ENCODE assay signal across 11 cellular contexts in the genomic region with DNA sequence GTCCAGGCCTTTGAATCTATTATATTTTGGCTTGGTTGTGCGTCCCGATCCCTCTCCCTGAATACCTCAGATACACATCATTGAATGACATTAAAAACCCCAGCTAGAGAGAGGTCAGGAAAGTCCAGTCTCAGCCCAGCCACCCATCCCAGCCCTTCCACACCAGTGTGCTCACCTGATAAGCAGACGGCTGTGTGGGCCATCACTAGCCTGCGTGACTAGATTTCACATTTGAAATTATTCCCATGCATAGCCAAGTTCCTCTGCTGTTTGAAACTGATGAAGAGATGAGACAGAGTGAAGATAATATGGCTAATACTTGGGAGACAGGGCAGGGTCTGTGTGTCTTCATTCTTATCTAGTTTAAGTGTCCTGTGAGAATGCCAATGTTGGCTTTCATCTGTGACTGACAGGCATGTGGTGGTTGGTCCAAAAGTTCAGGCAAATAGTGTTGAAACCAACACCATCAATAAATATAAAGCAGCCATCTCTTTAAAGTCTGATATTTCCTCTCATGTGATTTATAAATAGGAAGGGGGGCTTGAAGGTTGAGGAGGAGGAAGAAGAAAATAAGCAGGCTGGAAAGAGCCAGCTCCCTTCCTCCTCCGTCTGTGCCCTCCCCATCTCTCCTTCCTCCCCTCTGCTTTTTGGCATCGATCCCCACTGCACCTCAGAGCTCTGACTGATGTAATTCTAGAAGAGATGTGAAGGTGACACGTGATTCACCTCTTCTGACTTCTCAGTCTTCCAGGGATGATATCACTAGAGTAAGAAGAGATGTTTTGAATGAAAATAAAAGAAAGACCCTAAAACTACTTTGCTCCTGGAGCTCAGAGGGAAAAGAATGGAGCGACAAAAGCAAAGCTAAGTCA. TPM values are rescaled to one million over a fixed set of nuclear protein-coding genes. Genes with fewer than 3 reads are reported as not detected.
DNase-seq lines count a peak whose midpoint lies in the region; ATAC-seq, FAIRE-seq and TF ChIP-seq lines count a peak whose summit lies in the region.
"Had no signal": no experiment of that assay in that cellular context is flagged by ENCODE, and none has a peak within 500 bp of the region (broad histone marks: within the 10 kb centered on the region; RNA-seq: fewer than 3 reads in every experiment).

No MANE protein-coding gene starts in this region.

- no peak overlapping the region for H3K27ac Mint-ChIP-seq in activated T-helper 1 cell treated with anti-CD3 and anti-CD28 coated beads, Interleukin-12 subunit alpha, Interleukin-12 subunit beta, Interleukin-2, Interleukin-4 antibody, amounts not matched to agents 30 ng/mL and 10 ng/mL and 1 ng/mL, durations not matched to agents 14 hours and 24 hours and 36 hours

- H3K4me1 ChIP-seq in HepG2 (ENCODE audit: insufficient read depth, low read length) (peaks cover 49% of the 10 kb centered on the region), right lobe of liver (peaks cover 0 to 23% (median 3%) of the 10 kb centered on the region in 4 donors), OCI-LY1 (ENCODE audit: insufficient read depth, low read length, severe bottlenecking) (peaks cover 70% of the 10 kb centered on the region), hepatocyte (ENCODE audit: insufficient read depth) (peaks cover 42% of the 10 kb centered on the region), uterus (no peaks in the 10 kb centered on the region), foreskin keratinocyte (no peaks in the 10 kb centered on the region)

- peak in 1 of 2 experiments; percentile 8; a peak in 1 of 4 replicates for TF ChIP-seq EP300 in HepG2 (IDR thresholded peaks at IDR 0.05; ENCODE audit: low read depth in 2 of 2, low read length in 2 of 2)
- TF ChIP-seq EP300 in HepG2 (CRISPR knock-in tag; IDR thresholded peaks at IDR 0.05; ENCODE audit: borderline replicate concordance): no peak

- intact Hi-C loops in HepG2 (cut with micrococcal nuclease; ENCODE audit: unreplicated experiment) (no loop called here), right lobe of liver (cut with DNase I) (loop anchor here in 1 of 2 donors (10.0 kb wide), 1 partner anchor 424 kb away; no protein-coding TSS in a partner anchor), uterus (cut with DNase I; ENCODE audit: low total_unique reads) (no loop called here)
- intact Hi-C loops in activated T-helper 1 cell treated with anti-CD3 and anti-CD28 coated beads, Interleukin-12 subunit alpha, Interleukin-12 subunit beta, Interleukin-2, Interleukin-4 antibody, amounts not matched to agents 30 ng/mL and 10 ng/mL and 1 ng/mL, durations not matched to agents 14 hours and 24 hours and 36 hours (cut with micrococcal nuclease): no loop called here

- peaks cover 2 to 5% of the 10 kb centered on the region in 2 experiments; a peak in 3 of 5 replicates for H3K27me3 ChIP-seq in HepG2 (ENCODE audit: control insufficient read depth in 1 of 2, insufficient read depth in 2 of 2, low read length in 2 of 2)
- H3K27me3 ChIP-seq in right lobe of liver: peaks cover 0 to 11% of the 10 kb centered on the region in 2 donors
- H3K27me3 ChIP-seq in OCI-LY1 (ENCODE audit: insufficient read depth, low read length): no peaks in the 10 kb centered on the region
- H3K27me3 ChIP-seq in hepatocyte: no peaks in the 10 kb centered on the region
- H3K27me3 ChIP-seq in uterus: no peaks in the 10 kb centered on the region
- H3K27me3 ChIP-seq in foreskin keratinocyte: peaks cover 35% of the 10 kb centered on the region
- H3K27me3 ChIP-seq: ovary had no signal

- TF ChIP-seq CTCF in HepG2 (CRISPR knock-in tag; IDR thresholded peaks at IDR 0.05) (no peak), right lobe of liver (IDR thresholded peaks at IDR 0.05) (no peak), OCI-LY1 (IDR thresholded peaks at IDR 0.05; ENCODE audit: low read length) (no peak), hepatocyte (IDR thresholded peaks at IDR 0.05; ENCODE audit: poor library complexity) (no peak), uterus (IDR thresholded peaks at IDR 0.05) (no peak), foreskin keratinocyte (conservative IDR thresholded peaks at IDR 0.05) (no peak)

- H3K36me3 Mint-ChIP-seq in activated T-helper 1 cell treated with anti-CD3 and anti-CD28 coated beads, Interleukin-12 subunit alpha, Interleukin-12 subunit beta, Interleukin-2, Interleukin-4 antibody, amounts not matched to agents 30 ng/mL and 10 ng/mL and 1 ng/mL, durations not matched to agents 14 hours and 24 hours and 36 hours (ENCODE audit: low read depth): peaks cover 8% of the 10 kb centered on the region

- H3K9me2 ChIP-seq in OCI-LY1 (ENCODE audit: low read depth, low read length) (no peaks in the 10 kb centered on the region), hepatocyte (replicated peaks; ENCODE audit: insufficient read depth) (no peaks in the 10 kb centered on the region)

- H3K36me3 ChIP-seq in HepG2 (replicated peaks in 1 of 2; ENCODE audit: control insufficient read depth in 1 of 2, insufficient read depth in 2 of 2, low read length in 2 of 2) (no peaks in the 10 kb centered on the region), right lobe of liver (no peaks in the 10 kb centered on the region), OCI-LY1 (ENCODE audit: insufficient read depth, low read length) (no peaks in the 10 kb centered on the region), hepatocyte (replicated peaks; ENCODE audit: insufficient read depth, low read depth) (no peaks in the 10 kb centered on the region), uterus (no peaks in the 10 kb centered on the region)
- H3K36me3 ChIP-seq: ovary had no signal

- no TSS peak for BruUV-seq in HepG2 (replicated peaks; lab: Mats Ljungman, UMichigan)

- CTCF ChIA-PET in HepG2 (lab: Yijun Ruan, JAX; ENCODE audit: low intra/inter-chr PET ratio, low total read pairs): no interaction called here

- H3K4me3 ChIP-seq in HepG2 (replicated peaks in 1 of 3; ENCODE audit: insufficient read depth in 1 of 3, low read depth in 2 of 3, low read length in 3 of 3): no peak overlapping the region
- no peak overlapping the region for H3K4me3 ChIP-seq in right lobe of liver
- peak overlapping the region; percentile 34 for H3K4me3 ChIP-seq in OCI-LY1 (ENCODE audit: low read depth, low read length, poor library complexity, severe bottlenecking)
- no peak overlapping the region for H3K4me3 ChIP-seq in hepatocyte
- no peak overlapping the region for H3K4me3 ChIP-seq in uterus
- H3K4me3 ChIP-seq: ovary had no signal

- no peaks in the 10 kb centered on the region for H3K9me3 ChIP-seq in HepG2 (ENCODE audit: low read length)
- H3K9me3 ChIP-seq in right lobe of liver: no peaks in the 10 kb centered on the region
- no peaks in the 10 kb centered on the region for H3K9me3 ChIP-seq in OCI-LY1 (ENCODE audit: low read length)
- H3K9me3 ChIP-seq in hepatocyte (ENCODE audit: low read depth): no peaks in the 10 kb centered on the region
- no peaks in the 10 kb centered on the region for H3K9me3 ChIP-seq in uterus
- H3K9me3 ChIP-seq: ovary had no signal

- H3K9ac ChIP-seq in HepG2 (ENCODE audit: insufficient read depth, low read depth, low read length): no peak overlapping the region
- H3K9ac ChIP-seq in OCI-LY1 (ENCODE audit: low read length): no peak overlapping the region; the same call in 1 of the 2 replicates

- peak; percentile 27 for ATAC-seq in HepG2
- ATAC-seq in right lobe of liver: no peak
- no peak for ATAC-seq in foreskin keratinocyte
- no peak for ATAC-seq in GM21737 (IDR thresholded peaks at IDR 0.05; ENCODE audit: unreplicated experiment)

- H3K4me2 ChIP-seq in HepG2 (ENCODE audit: low read depth, low read length): 0 out of 2 replicates have a peak overlapping the region, but pooled peaks have one; percentile 6
- peak overlapping the region; percentile 58 for H3K4me2 ChIP-seq in OCI-LY1 (ENCODE audit: low read length)
- no peak overlapping the region for H3K4me2 ChIP-seq in hepatocyte

- H3F3A ChIP-seq in OCI-LY1 (ENCODE audit: insufficient read depth, low read length): peaks cover 10% of the 10 kb centered on the region

- POLR2A ChIA-PET in HepG2 (lab: Yijun Ruan, JAX): interaction anchor here (1.4 kb wide), 1 partner anchor 853 kb away, joined by 3 read pairs; a partner anchor contains a TSS

- TF ChIP-seq POLR2A in HepG2 (IDR thresholded peaks at IDR 0.05; ENCODE audit: insufficient read depth in 1 of 2, low read depth in 2 of 2, low read length in 2 of 2) (no peak), right lobe of liver (IDR thresholded peaks at IDR 0.05) (no peak), uterus (IDR thresholded peaks at IDR 0.05) (no peak)

- H3K4me3 Mint-ChIP-seq in activated T-helper 1 cell treated with anti-CD3 and anti-CD28 coated beads, Interleukin-12 subunit alpha, Interleukin-12 subunit beta, Interleukin-2, Interleukin-4 antibody, amounts not matched to agents 30 ng/mL and 10 ng/mL and 1 ng/mL, durations not matched to agents 14 hours and 24 hours and 36 hours: no peak overlapping the region

- H4K20me1 ChIP-seq in HepG2 (ENCODE audit: insufficient read depth, low read length) (no peaks in the 10 kb centered on the region), OCI-LY1 (ENCODE audit: insufficient read depth, low read length) (no peaks in the 10 kb centered on the region), hepatocyte (ENCODE audit: insufficient read depth, poor library complexity, severe bottlenecking) (peaks cover 13% of the 10 kb centered on the region)

- H3K27ac ChIP-seq in HepG2 (ENCODE audit: extremely low read length, insufficient read depth, low read length) (no peak overlapping the region), right lobe of liver (no peak overlapping the region), OCI-LY1 (ENCODE audit: low read depth, low read length, poor library complexity, severe bottlenecking) (peak overlapping the region; percentile 83), hepatocyte (peak overlapping the region; percentile 83), uterus (peak overlapping the region; percentile 33 to 60), foreskin keratinocyte (no peak overlapping the region)
- H3K27ac ChIP-seq: ovary had no signal

- in situ Hi-C loops in HepG2 (cut with HindIII; ENCODE audit: extremely low pct_ligation_motif_present, low pct_unique_long_range_greater_than_20kb): no loop called here

- H2AFZ ChIP-seq in HepG2 (ENCODE audit: low read length): no peak overlapping the region
- no peak overlapping the region for H2AFZ ChIP-seq in OCI-LY1 (ENCODE audit: low read length)
- H2AFZ ChIP-seq in hepatocyte: no peak overlapping the region

- H3K79me2 ChIP-seq in HepG2 (ENCODE audit: insufficient read depth, low read length) (no peaks in the 10 kb centered on the region), OCI-LY1 (ENCODE audit: insufficient read depth, low read length) (no peaks in the 10 kb centered on the region), hepatocyte (peaks cover 11% of the 10 kb centered on the region)

- H3K27me3 Mint-ChIP-seq in activated T-helper 1 cell treated with anti-CD3 and anti-CD28 coated beads, Interleukin-12 subunit alpha, Interleukin-12 subunit beta, Interleukin-2, Interleukin-4 antibody, amounts not matched to agents 30 ng/mL and 10 ng/mL and 1 ng/mL, durations not matched to agents 14 hours and 24 hours and 36 hours (ENCODE audit: insufficient read depth): peaks cover 30% of the 10 kb centered on the region

- no peak for TF ChIP-seq RAD21 in HepG2 (CRISPR knock-in tag; IDR thresholded peaks at IDR 0.05)

- 19% methylated on average over 8 of the region's 8 CpGs for WGBS in HepG2 (ENCODE audit: low lambda C conversion rate)
- WGBS in right lobe of liver (ENCODE audit: insufficient coverage, low coverage, low lambda C conversion rate, missing lambda C conversion rate): 52% methylated on average over 6 of the region's 8 CpGs
- 65% methylated on average over 8 of the region's 8 CpGs for WGBS in hepatocyte (ENCODE audit: low lambda C conversion rate, missing lambda C conversion rate)

- no peak for FAIRE-seq in HepG2 (lab: Jason Lieb, UNC)

- no peaks in the 10 kb centered on the region for H3K9me3 Mint-ChIP-seq in activated T-helper 1 cell treated with anti-CD3 and anti-CD28 coated beads, Interleukin-12 subunit alpha, Interleukin-12 subunit beta, Interleukin-2, Interleukin-4 antibody, amounts not matched to agents 30 ng/mL and 10 ng/mL and 1 ng/mL, durations not matched to agents 14 hours and 24 hours and 36 hours

- peak; percentile 51 for DNase-seq in HepG2 (ENCODE audit: low spot score)
- DNase-seq in right lobe of liver: no peak
- no peak for DNase-seq in hepatocyte (ENCODE audit: low spot score)
- DNase-seq in uterus: peak; percentile 66 to 78
- no peak for DNase-seq in activated T-helper 1 cell treated with anti-CD3 and anti-CD28 coated beads, Interleukin-12 subunit alpha, Interleukin-12 subunit beta, Interleukin-2, Interleukin-4 antibody, amounts not matched to agents 30 ng/mL and 10 ng/mL and 1 ng/mL, durations not matched to agents 14 hours and 24 hours and 36 hours (ENCODE audit: low spot score)
- DNase-seq in foreskin keratinocyte: no peak
- DNase-seq: activated CD8-positive, alpha-beta memory T cell treated with anti-CD3 and anti-CD28 coated beads, Interleukin-2, amount 50 U/mL, for 4 hours; NCI-H1930; ovary had no signal

- H3K4me1 Mint-ChIP-seq in activated T-helper 1 cell treated with anti-CD3 and anti-CD28 coated beads, Interleukin-12 subunit alpha, Interleukin-12 subunit beta, Interleukin-2, Interleukin-4 antibody, amounts not matched to agents 30 ng/mL and 10 ng/mL and 1 ng/mL, durations not matched to agents 14 hours and 24 hours and 36 hours (ENCODE audit: low read depth): peaks cover 34% of the 10 kb centered on the region

RNA-seq across cellular contexts. Expression of a gene that starts 5.1 kb away (rescaled TPM):
- total RNA-seq in HepG2 (2016; rRNA removed; fragmentation: Illumina TruSeq; extraction: Trizol): 0.42 and 0.91 TPM in 2 replicates
- total RNA-seq in HepG2 (2016; cell fraction: cytosol; rRNA removed; fragmentation: Illumina TruSeq; extraction: Trizol; ENCODE audit: low read depth): 0.18 and 0.20 TPM in 2 replicates
- total RNA-seq in HepG2 (2016; cell fraction: insoluble cytoplasmic fraction; rRNA removed; fragmentation: Illumina TruSeq; extraction: Trizol): 0.55 and 0.93 TPM in 2 replicates
- 0.69 and 0.74 TPM in 2 replicates for total RNA-seq in HepG2 (2016; cell fraction: membrane; rRNA removed; fragmentation: Illumina TruSeq; extraction: Trizol)
- total RNA-seq in HepG2 (2016; cell fraction: nucleus; rRNA removed; fragmentation: Illumina TruSeq; extraction: Trizol): 0.31 and 0.81 TPM in 2 replicates
- polyA plus RNA-seq in HepG2 (2011; rRNA removed): 1.5 and 1.8 TPM in 2 replicates
- 1.5 and 3.9 TPM in 2 replicates for polyA plus RNA-seq in HepG2 (2011; cell fraction: cytosol; rRNA removed)
- 3.8 and 4.4 TPM in 2 replicates for polyA plus RNA-seq in HepG2 (2011; cell fraction: nucleus; rRNA removed)
- 0.38 and 0.64 TPM in 2 replicates for polyA plus RNA-seq in HepG2 (2012)
- 0.08 and 0.19 TPM in 2 replicates for polyA plus RNA-seq in HepG2 (2016; cell fraction: cytosol; fragmentation: Illumina TruSeq; extraction: Trizol; ENCODE audit: low read depth)
- polyA plus RNA-seq in HepG2 (2016; cell fraction: insoluble cytoplasmic fraction; fragmentation: Illumina TruSeq; extraction: Trizol; ENCODE audit: low read depth): 0.67 and 0.83 TPM in 2 replicates
- 0.63 and 0.93 TPM in 2 replicates for polyA plus RNA-seq in HepG2 (2016; cell fraction: membrane; fragmentation: Illumina TruSeq; extraction: Trizol; ENCODE audit: low read depth)
- 1.1 and 1.2 TPM in 2 replicates for polyA plus RNA-seq in HepG2 (2016; cell fraction: nucleus; fragmentation: Illumina TruSeq; extraction: Trizol; ENCODE audit: insufficient read depth, low read depth)
- polyA minus RNA-seq in HepG2 (2011; rRNA and poly(A)+ RNA removed; ENCODE audit: low replicate concordance): 1.5 and 4.9 TPM in 2 replicates
- polyA minus RNA-seq in HepG2 (2011; cell fraction: cytosol; rRNA and poly(A)+ RNA removed): 1.5 and 1.8 TPM in 2 replicates
- 0.99 and 1.4 TPM in 2 replicates for polyA minus RNA-seq in HepG2 (2011; cell fraction: nucleus; rRNA and poly(A)+ RNA removed)
- 1 to 10 TPM; 1.0 to 8.4 (median 5.3) TPM for total RNA-seq in right lobe of liver
- total RNA-seq in hepatocyte: 18.9 and 20.3 TPM in 2 replicates
- 24.9 and 29.7 TPM in 2 replicates for polyA plus RNA-seq in hepatocyte
- 10 to 100 TPM; 12.9 to 25.2 (median 19.3) TPM for total RNA-seq in uterus
- total RNA-seq in activated T-helper 1 cell treated with anti-CD3 and anti-CD28 coated beads, Interleukin-12 subunit alpha, Interleukin-12 subunit beta, Interleukin-2, Interleukin-4 antibody, amounts not matched to agents 30 ng/mL and 10 ng/mL and 1 ng/mL, durations not matched to agents 14 hours and 24 hours and 36 hours: 13.0 and 13.1 TPM in 2 replicates
- total RNA-seq in foreskin keratinocyte: 0.58 and 0.63 TPM in 2 replicates
- polyA plus RNA-seq in foreskin keratinocyte: 0.54 and 0.69 TPM in 2 replicates

RNA-seq across cellular contexts. Expression of a gene that starts 18.7 kb away (rescaled TPM):
- total RNA-seq in HepG2 (2016; rRNA removed; fragmentation: Illumina TruSeq; extraction: Trizol): 19.3 and 32.1 TPM in 2 replicates
- total RNA-seq in HepG2 (2016; cell fraction: cytosol; rRNA removed; fragmentation: Illumina TruSeq; extraction: Trizol; ENCODE audit: low read depth): 3.2 and 3.8 TPM in 2 replicates
- total RNA-seq in HepG2 (2016; cell fraction: insoluble cytoplasmic fraction; rRNA removed; fragmentation: Illumina TruSeq; extraction: Trizol): 22.5 and 34.8 TPM in 2 replicates
- total RNA-seq in HepG2 (2016; cell fraction: membrane; rRNA removed; fragmentation: Illumina TruSeq; extraction: Trizol): 6.8 and 8.5 TPM in 2 replicates
- total RNA-seq in HepG2 (2016; cell fraction: nucleus; rRNA removed; fragmentation: Illumina TruSeq; extraction: Trizol): 46.5 and 54.1 TPM in 2 replicates
- polyA plus RNA-seq in HepG2 (2011; rRNA removed): 19.6 and 21.4 TPM in 2 replicates
- polyA plus RNA-seq in HepG2 (2011; cell fraction: cytosol; rRNA removed): 7.4 and 8.9 TPM in 2 replicates
- 30.7 and 32.0 TPM in 2 replicates for polyA plus RNA-seq in HepG2 (2011; cell fraction: nucleus; rRNA removed)
- polyA plus RNA-seq in HepG2 (2012): 10.8 and 12.4 TPM in 2 replicates
- 1.7 and 1.8 TPM in 2 replicates for polyA plus RNA-seq in HepG2 (2016; cell fraction: cytosol; fragmentation: Illumina TruSeq; extraction: Trizol; ENCODE audit: low read depth)
- 14.0 and 14.1 TPM in 2 replicates for polyA plus RNA-seq in HepG2 (2016; cell fraction: insoluble cytoplasmic fraction; fragmentation: Illumina TruSeq; extraction: Trizol; ENCODE audit: low read depth)
- 2.6 and 3.8 TPM in 2 replicates for polyA plus RNA-seq in HepG2 (2016; cell fraction: membrane; fragmentation: Illumina TruSeq; extraction: Trizol; ENCODE audit: low read depth)
- 79.8 and 79.9 TPM in 2 replicates for polyA plus RNA-seq in HepG2 (2016; cell fraction: nucleus; fragmentation: Illumina TruSeq; extraction: Trizol; ENCODE audit: insufficient read depth, low read depth)
- polyA minus RNA-seq in HepG2 (2011; rRNA and poly(A)+ RNA removed; ENCODE audit: low replicate concordance): 28.9 and 136 TPM in 2 replicates
- polyA minus RNA-seq in HepG2 (2011; cell fraction: cytosol; rRNA and poly(A)+ RNA removed): 6.3 and 10.3 TPM in 2 replicates
- 49.8 and 65.3 TPM in 2 replicates for polyA minus RNA-seq in HepG2 (2011; cell fraction: nucleus; rRNA and poly(A)+ RNA removed)
- 10 to 100 TPM; 13.7 to 23.2 (median 18.0) TPM for total RNA-seq in right lobe of liver
- total RNA-seq in hepatocyte: 29.5 and 36.0 TPM in 2 replicates
- 25.4 and 27.0 TPM in 2 replicates for polyA plus RNA-seq in hepatocyte
- total RNA-seq in uterus: 10 to 100 TPM in 3 of 4 donors, 1 to 10 TPM in 1; 7.9 to 58.1 (median 45.0) TPM
- total RNA-seq in activated T-helper 1 cell treated with anti-CD3 and anti-CD28 coated beads, Interleukin-12 subunit alpha, Interleukin-12 subunit beta, Interleukin-2, Interleukin-4 antibody, amounts not matched to agents 30 ng/mL and 10 ng/mL and 1 ng/mL, durations not matched to agents 14 hours and 24 hours and 36 hours: 65.1 and 66.3 TPM in 2 replicates
- total RNA-seq in foreskin keratinocyte: 37.5 and 38.8 TPM in 2 replicates
- polyA plus RNA-seq in foreskin keratinocyte: 13.7 and 16.2 TPM in 2 replicates

RNA-seq across cellular contexts. Expression of a gene that starts 57.5 kb away (rescaled TPM):
- total RNA-seq in HepG2 (2016; rRNA removed; fragmentation: Illumina TruSeq; extraction: Trizol) (3.2 and 7.3 TPM in 2 replicates), right lobe of liver (1 to 10 TPM; 2.2 to 6.8 (median 4.2) TPM), hepatocyte (6.5 and 6.6 TPM in 2 replicates), uterus (10 to 100 TPM in 3 of 4 donors, 1 to 10 TPM in 1; 6.5 to 24.5 (median 19.5) TPM), foreskin keratinocyte (10.9 and 13.4 TPM in 2 replicates)
- 2.0 and 2.5 TPM in 2 replicates for total RNA-seq in HepG2 (2016; cell fraction: cytosol; rRNA removed; fragmentation: Illumina TruSeq; extraction: Trizol; ENCODE audit: low read depth)
- total RNA-seq in HepG2 (2016; cell fraction: insoluble cytoplasmic fraction; rRNA removed; fragmentation: Illumina TruSeq; extraction: Trizol): 2.4 and 7.8 TPM in 2 replicates
- total RNA-seq in HepG2 (2016; cell fraction: membrane; rRNA removed; fragmentation: Illumina TruSeq; extraction: Trizol): 3.7 and 4.9 TPM in 2 replicates
- 8.7 and 10.7 TPM in 2 replicates for total RNA-seq in HepG2 (2016; cell fraction: nucleus; rRNA removed; fragmentation: Illumina TruSeq; extraction: Trizol)
- polyA plus RNA-seq in HepG2 (2011; rRNA removed) (13.8 and 16.0 TPM in 2 replicates), hepatocyte (9.1 and 11.9 TPM in 2 replicates), foreskin keratinocyte (12.4 and 16.2 TPM in 2 replicates)
- polyA plus RNA-seq in HepG2 (2011; cell fraction: cytosol; rRNA removed): 8.3 and 8.8 TPM in 2 replicates
- 49.0 and 57.1 TPM in 2 replicates for polyA plus RNA-seq in HepG2 (2011; cell fraction: nucleus; rRNA removed)
- polyA plus RNA-seq in HepG2 (2012): 6.3 and 10.4 TPM in 2 replicates
- polyA plus RNA-seq in HepG2 (2016; cell fraction: cytosol; fragmentation: Illumina TruSeq; extraction: Trizol; ENCODE audit: low read depth): 1.9 and 2.6 TPM in 2 replicates
- 3.4 and 3.6 TPM in 2 replicates for polyA plus RNA-seq in HepG2 (2016; cell fraction: insoluble cytoplasmic fraction; fragmentation: Illumina TruSeq; extraction: Trizol; ENCODE audit: low read depth)
- 3.5 and 4.2 TPM in 2 replicates for polyA plus RNA-seq in HepG2 (2016; cell fraction: membrane; fragmentation: Illumina TruSeq; extraction: Trizol; ENCODE audit: low read depth)
- 34.3 and 35.9 TPM in 2 replicates for polyA plus RNA-seq in HepG2 (2016; cell fraction: nucleus; fragmentation: Illumina TruSeq; extraction: Trizol; ENCODE audit: insufficient read depth, low read depth)
- 11.5 and 19.4 TPM in 2 replicates for polyA minus RNA-seq in HepG2 (2011; rRNA and poly(A)+ RNA removed; ENCODE audit: low replicate concordance)
- 2.8 and 4.9 TPM in 2 replicates for polyA minus RNA-seq in HepG2 (2011; cell fraction: cytosol; rRNA and poly(A)+ RNA removed)
- 13.4 and 15.0 TPM in 2 replicates for polyA minus RNA-seq in HepG2 (2011; cell fraction: nucleus; rRNA and poly(A)+ RNA removed)
- 2.1 and 2.4 TPM in 2 replicates for total RNA-seq in activated T-helper 1 cell treated with anti-CD3 and anti-CD28 coated beads, Interleukin-12 subunit alpha, Interleukin-12 subunit beta, Interleukin-2, Interleukin-4 antibody, amounts not matched to agents 30 ng/mL and 10 ng/mL and 1 ng/mL, durations not matched to agents 14 hours and 24 hours and 36 hours

Comparison
In these comparisons a context has a peak if more than half of its experiments do, and no peak if none do; other contexts are left out.
1. DNase-seq: peak in HepG2 (single experiment) and uterus (2 of 2); none in right lobe of liver (0 of 3), hepatocyte (single experiment), activated T-helper 1 cell treated with anti-CD3 and anti-CD28 coated beads, Interleukin-12 subunit alpha, Interleukin-12 subunit beta, Interleukin-2, Interleukin-4 antibody, amounts not matched to agents 30 ng/mL and 10 ng/mL and 1 ng/mL, durations not matched to agents 14 hours and 24 hours and 36 hours (single experiment) and foreskin keratinocyte (0 of 2).
2. H3K27ac ChIP-seq: peak in OCI-LY1 (single experiment), hepatocyte (single experiment) and uterus (2 of 2); none in HepG2 (single experiment), right lobe of liver (0 of 3) and foreskin keratinocyte (single experiment).